Comparison of ENCODE assay signal across 16 cellular contexts in the genomic region with DNA sequence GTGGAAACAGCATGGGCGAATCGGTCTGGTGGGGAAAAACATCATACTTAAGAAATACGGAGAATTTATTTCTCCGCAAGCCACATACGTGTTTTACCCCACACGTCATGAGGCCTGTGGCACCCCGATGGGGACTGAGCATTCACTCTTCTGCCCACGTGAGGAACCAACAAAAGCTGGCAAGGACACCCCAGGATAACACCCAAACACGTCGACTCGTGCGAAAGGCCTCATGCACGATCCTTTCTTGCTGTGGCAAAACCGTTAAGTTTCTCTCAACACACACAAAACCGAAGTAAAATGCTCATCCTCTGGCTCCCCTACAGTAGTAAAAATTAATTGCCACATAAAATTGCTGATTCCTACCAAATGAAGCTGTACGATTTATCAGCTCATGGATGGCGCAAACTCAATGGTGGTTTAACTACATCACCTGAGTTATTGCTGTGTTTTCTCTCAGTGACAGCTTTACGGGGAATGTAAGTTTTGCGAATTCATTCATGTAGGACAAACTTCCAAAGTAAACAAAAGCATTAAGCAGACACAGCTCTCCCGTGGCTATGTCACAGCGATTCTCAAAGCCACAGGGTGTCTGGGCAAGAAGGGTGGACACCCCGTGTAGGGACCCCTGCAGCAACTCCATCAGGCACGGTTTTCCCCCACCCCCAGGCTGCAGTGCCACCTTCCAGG.
DNase-seq lines count a peak whose midpoint lies in the region; ATAC-seq, FAIRE-seq and TF ChIP-seq lines count a peak whose summit lies in the region.
"Had no signal": no experiment of that assay in that cellular context is flagged by ENCODE, and none has a peak within 500 bp of the region (broad histone marks: within the 10 kb centered on the region; RNA-seq: fewer than 3 reads in every experiment).

No MANE protein-coding gene starts in this region.

- H3K9me3 Mint-ChIP-seq in GM23338 (no peaks in the 10 kb centered on the region), astrocyte (ENCODE audit: unreplicated experiment) (no peaks in the 10 kb centered on the region), immature natural killer cell (no peaks in the 10 kb centered on the region)
- H3K9me3 Mint-ChIP-seq: CD14-positive monocyte, T-cell had no signal

- no peak for DNase-seq in GM23338 (ENCODE audit: low spot score)
- DNase-seq in astrocyte (ENCODE audit: low read depth) = no peak
- DNase-seq in immature natural killer cell = peak; percentile 32 to 65 (median 57)
- no peak for DNase-seq in substantia nigra (lab: John Stamatoyannopoulos, UW)
- DNase-seq in cerebellar nuclear complex (lab: John Stamatoyannopoulos, UW) = no peak
- no peak for DNase-seq in NCI-H446 (lab: John Stamatoyannopoulos, UW)
- DNase-seq in NCI-H2196 treated with DMSO at 0.1 percent for 48 hours (lab: John Stamatoyannopoulos, UW; ENCODE audit: unreplicated experiment) = no peak
- no peak for DNase-seq in G401 (ENCODE audit: low spot score)
- DNase-seq: activated T-cell treated with anti-CD3 and anti-CD28 coated beads, Interleukin-2, amount 50 U/mL, for 1 hour; cortex of kidney; NCI-H1105 treated with DMSO at 0.1 percent for 48 hours; NCI-H226; upper lobe of left lung had no signal

- peak overlapping the region; percentile 74; the same call in 1 of the 2 replicates for H3K27ac ChIP-seq in GM23338 (ENCODE audit: low read depth)
- no peak overlapping the region for H3K27ac ChIP-seq in astrocyte (ENCODE audit: low read depth, low read length)
- peak overlapping the region; percentile 56 for H3K27ac ChIP-seq in substantia nigra (ENCODE audit: low read depth, low read length, poor library complexity, severe bottlenecking)

- peaks cover 36% of the 10 kb centered on the region for H3K27me3 Mint-ChIP-seq in GM23338 (ENCODE audit: insufficient read depth, low read depth, poor library complexity)
- H3K27me3 Mint-ChIP-seq in astrocyte (ENCODE audit: low read depth, unreplicated experiment) = no peaks in the 10 kb centered on the region
- peaks cover 2 to 18% (median 11%) of the 10 kb centered on the region in 3 donors for H3K27me3 Mint-ChIP-seq in immature natural killer cell (ENCODE audit: low read depth in 3 of 3)

- ATAC-seq in GM23338 = no peak
- ATAC-seq: T-cell had no signal

- H3K9me3 ChIP-seq in astrocyte (ENCODE audit: insufficient read depth, low read depth, low read length) = no peaks in the 10 kb centered on the region
- H3K9me3 ChIP-seq: upper lobe of left lung had no signal

- no peak for FAIRE-seq in astrocyte (lab: Jason Lieb, UNC)

- peaks cover 74% of the 10 kb centered on the region for H3K36me3 Mint-ChIP-seq in GM23338 (ENCODE audit: low read depth)
- H3K36me3 Mint-ChIP-seq in astrocyte (ENCODE audit: low read depth, unreplicated experiment) = peaks cover 21% of the 10 kb centered on the region
- peaks cover 0 to 7% (median 5%) of the 10 kb centered on the region in 3 donors for H3K36me3 Mint-ChIP-seq in immature natural killer cell
- H3K36me3 Mint-ChIP-seq: T-cell had no signal

- H4K20me1 ChIP-seq in GM23338 (replicated peaks; ENCODE audit: insufficient read depth) (peaks cover 95% of the 10 kb centered on the region), astrocyte (ENCODE audit: insufficient read depth, low read length) (peaks cover 93% of the 10 kb centered on the region)

- H3K9me2 ChIP-seq in GM23338 (ENCODE audit: insufficient read depth) = no peaks in the 10 kb centered on the region

- no peak overlapping the region; the same call in 1 of the 2 replicates for H3K27ac Mint-ChIP-seq in GM23338
- H3K27ac Mint-ChIP-seq in astrocyte (ENCODE audit: unreplicated experiment) = no peak overlapping the region
- peak overlapping the region; percentile 48 to 95 (median 82) for H3K27ac Mint-ChIP-seq in immature natural killer cell
- H3K27ac Mint-ChIP-seq: memory B cell had no signal

- no peak overlapping the region for H3K9ac ChIP-seq in astrocyte (ENCODE audit: low read length)

- H3K4me3 Mint-ChIP-seq in GM23338 = no peak overlapping the region
- peak overlapping the region; percentile 27 for H3K4me3 Mint-ChIP-seq in astrocyte (ENCODE audit: unreplicated experiment)
- peak overlapping the region; percentile 25 to 67 (median 65) for H3K4me3 Mint-ChIP-seq in immature natural killer cell
- H3K4me3 Mint-ChIP-seq: CD14-positive monocyte, memory B cell, T-cell had no signal

- TF ChIP-seq CTCF in GM23338 (conservative IDR thresholded peaks at IDR 0.05; ENCODE audit: low read depth in 2 of 2) (no peak), astrocyte (IDR thresholded peaks at IDR 0.05; ENCODE audit: insufficient read depth, low read depth, low read length) (no peak)

- 0 out of 2 replicates have a peak, but pooled peaks cover 3% of the 10 kb centered on the region for H3F3A ChIP-seq in GM23338 (replicated peaks; ENCODE audit: low read depth)

- H3K36me3 ChIP-seq in GM23338 (ENCODE audit: insufficient read depth) = 0 out of 2 replicates have a peak, but pooled peaks cover 5% of the 10 kb centered on the region
- H3K36me3 ChIP-seq in astrocyte (ENCODE audit: insufficient read depth, low read length) = no peaks in the 10 kb centered on the region

- H3K4me1 ChIP-seq in GM23338 (ENCODE audit: insufficient read depth) (peaks cover 78% of the 10 kb centered on the region), astrocyte (ENCODE audit: insufficient read depth, low read length) (peaks cover 48% of the 10 kb centered on the region)

- peak overlapping the region; percentile 32; the same call in 1 of the 2 replicates for H3K4me2 ChIP-seq in GM23338
- H3K4me2 ChIP-seq in astrocyte (ENCODE audit: low read length) = no peak overlapping the region

- peaks cover 100% of the 10 kb centered on the region for H3K79me2 ChIP-seq in GM23338 (replicated peaks; ENCODE audit: insufficient read depth)
- peaks cover 76% of the 10 kb centered on the region for H3K79me2 ChIP-seq in astrocyte (ENCODE audit: insufficient read depth, low read length)

- in situ Hi-C loops in G401 (cut with HindIII; ENCODE audit: low sequenced_read_pairs) = no loop called here

- H3K4me1 Mint-ChIP-seq in GM23338 (peaks cover 96% of the 10 kb centered on the region), astrocyte (ENCODE audit: low read depth, unreplicated experiment) (peaks cover 56% of the 10 kb centered on the region), immature natural killer cell (peaks cover 96 to 99% of the 10 kb centered on the region in 2 donors)

- H3K4me3 ChIP-seq in GM23338 (no peak overlapping the region), astrocyte (ENCODE audit: insufficient read depth, low read depth, low read length) (no peak overlapping the region)
- H3K4me3 ChIP-seq: upper lobe of left lung had no signal

- no peak overlapping the region for H2AFZ ChIP-seq in GM23338
- no peak overlapping the region for H2AFZ ChIP-seq in astrocyte (ENCODE audit: low read depth, low read length)

- H3K27me3 ChIP-seq in GM23338 (ENCODE audit: insufficient read depth) (no peaks in the 10 kb centered on the region), astrocyte (ENCODE audit: insufficient read depth, low read length) (no peaks in the 10 kb centered on the region)
- H3K27me3 ChIP-seq: upper lobe of left lung had no signal

TF ChIP-seq in GM23338, 12 proteins besides CTCF, POLR2A, EP300 and RAD21:
- TF ChIP-seq STAT1 (IDR thresholded peaks at IDR 0.05; ENCODE audit: unreplicated experiment) (no peak), ZNF331 (CRISPR knock-in tag; IDR thresholded peaks at IDR 0.05; ENCODE audit: low read depth) (no peak), EZH2 (IDR thresholded peaks at IDR 0.05; ENCODE audit: low read depth, unreplicated experiment) (no peak), POLR2AphosphoS5 (IDR thresholded peaks at IDR 0.05; ENCODE audit: low read depth) (0 out of 2 replicates have a peak, but pooled peaks have one; percentile 11)

Comparison
In these comparisons a context has a peak if more than half of its experiments do, and no peak if none do; other contexts are left out.
1. DNase-seq: peak in immature natural killer cell (3 of 3); none in GM23338 (single experiment), astrocyte (single experiment), substantia nigra (0 of 49), cerebellar nuclear complex (0 of 2), NCI-H446 (0 of 2), NCI-H2196 treated with DMSO at 0.1 percent for 48 hours (single experiment) and G401 (single experiment).
2. H3K27ac Mint-ChIP-seq: peak in immature natural killer cell (6 of 6); none in GM23338 (single experiment) and astrocyte (single experiment).